Comparison of ENCODE assay signal across 1 cellular context in the genomic region with DNA sequence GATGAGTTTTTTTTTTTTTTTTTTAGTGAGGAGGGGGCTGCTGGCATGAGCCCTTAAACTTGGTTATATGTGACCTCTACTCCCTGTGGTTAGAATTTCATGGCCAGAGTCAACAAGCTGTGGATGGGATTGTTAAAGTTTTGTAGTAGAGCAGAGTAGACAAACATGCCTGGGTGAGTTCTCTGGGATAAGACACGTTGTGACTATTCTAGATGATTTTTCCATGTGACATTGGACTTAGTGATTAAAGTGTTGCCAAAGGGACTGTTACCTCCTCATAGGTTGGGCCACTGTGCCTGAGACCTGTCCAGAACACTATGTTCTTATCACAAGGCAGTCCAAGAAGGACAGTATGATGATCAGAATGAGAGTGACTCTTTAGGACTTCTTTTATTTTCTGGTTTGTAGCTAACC.
TF ChIP-seq lines count a peak whose summit lies in the region.

No MANE protein-coding gene starts in this region.

TF ChIP-seq in HepG2, 621 proteins besides CTCF, POLR2A, EP300 and RAD21 (continued from another document and continues in another):
- TF ChIP-seq, protein P1, sequence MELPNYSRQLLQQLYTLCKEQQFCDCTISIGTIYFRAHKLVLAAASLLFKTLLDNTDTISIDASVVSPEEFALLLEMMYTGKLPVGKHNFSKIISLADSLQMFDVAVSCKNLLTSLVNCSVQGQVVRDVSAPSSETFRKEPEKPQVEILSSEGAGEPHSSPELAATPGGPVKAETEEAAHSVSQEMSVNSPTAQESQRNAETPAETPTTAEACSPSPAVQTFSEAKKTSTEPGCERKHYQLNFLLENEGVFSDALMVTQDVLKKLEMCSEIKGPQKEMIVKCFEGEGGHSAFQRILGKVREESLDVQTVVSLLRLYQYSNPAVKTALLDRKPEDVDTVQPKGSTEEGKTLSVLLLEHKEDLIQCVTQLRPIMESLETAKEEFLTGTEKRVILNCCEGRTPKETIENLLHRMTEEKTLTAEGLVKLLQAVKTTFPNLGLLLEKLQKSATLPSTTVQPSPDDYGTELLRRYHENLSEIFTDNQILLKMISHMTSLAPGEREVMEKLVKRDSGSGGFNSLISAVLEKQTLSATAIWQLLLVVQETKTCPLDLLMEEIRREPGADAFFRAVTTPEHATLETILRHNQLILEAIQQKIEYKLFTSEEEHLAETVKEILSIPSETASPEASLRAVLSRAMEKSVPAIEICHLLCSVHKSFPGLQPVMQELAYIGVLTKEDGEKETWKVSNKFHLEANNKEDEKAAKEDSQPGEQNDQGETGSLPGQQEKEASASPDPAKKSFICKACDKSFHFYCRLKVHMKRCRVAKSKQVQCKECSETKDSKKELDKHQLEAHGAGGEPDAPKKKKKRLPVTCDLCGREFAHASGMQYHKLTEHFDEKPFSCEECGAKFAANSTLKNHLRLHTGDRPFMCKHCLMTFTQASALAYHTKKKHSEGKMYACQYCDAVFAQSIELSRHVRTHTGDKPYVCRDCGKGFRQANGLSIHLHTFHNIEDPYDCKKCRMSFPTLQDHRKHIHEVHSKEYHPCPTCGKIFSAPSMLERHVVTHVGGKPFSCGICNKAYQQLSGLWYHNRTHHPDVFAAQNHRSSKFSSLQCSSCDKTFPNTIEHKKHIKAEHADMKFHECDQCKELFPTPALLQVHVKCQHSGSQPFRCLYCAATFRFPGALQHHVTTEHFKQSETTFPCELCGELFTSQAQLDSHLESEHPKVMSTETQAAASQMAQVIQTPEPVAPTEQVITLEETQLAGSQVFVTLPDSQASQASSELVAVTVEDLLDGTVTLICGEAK (IDR thresholded peaks at IDR 0.05), result peak; percentile 60
- TF ChIP-seq, protein P1 (CRISPR knock-in tag; IDR thresholded peaks at IDR 0.05), result peak; percentile 57; the same call in 1 of the 2 replicates
- TF ChIP-seq U2AF1 (optimal IDR thresholded peaks at IDR 0.05; ENCODE audit: low read depth, low read length) (no peak), MYNN (CRISPR knock-in tag; IDR thresholded peaks at IDR 0.05; ENCODE audit: low read depth) (no peak), PPARG (CRISPR knock-in tag; conservative IDR thresholded peaks at IDR 0.05) (peak; percentile 74), NR2F2 (IDR thresholded peaks at IDR 0.05; ENCODE audit: borderline replicate concordance, low read depth) (peak; percentile 93), SNAPC2 (CRISPR knock-in tag; IDR thresholded peaks at IDR 0.05) (no peak), HDAC2 (CRISPR knock-in tag; IDR thresholded peaks at IDR 0.05) (peak; percentile 73), FOXK1 (CRISPR knock-in tag; IDR thresholded peaks at IDR 0.05; ENCODE audit: borderline replicate concordance, low read depth) (peak; percentile 44; the same call in 1 of the 2 replicates), RAD51 (IDR thresholded peaks at IDR 0.05; ENCODE audit: borderline replicate concordance) (no peak), SIX1 (CRISPR knock-in tag; IDR thresholded peaks at IDR 0.05; ENCODE audit: borderline replicate concordance) (peak; percentile 60; the same call in 1 of the 2 replicates), NBN (conservative IDR thresholded peaks at IDR 0.05) (no peak), FOXP1 (IDR thresholded peaks at IDR 0.05) (no peak), FOXP1 (CRISPR knock-in tag; IDR thresholded peaks at IDR 0.05) (peak; percentile 68), MIXL1 (CRISPR knock-in tag; IDR thresholded peaks at IDR 0.05) (peak; percentile 60; the same call in 1 of the 2 replicates), MED1 (CRISPR knock-in tag; IDR thresholded peaks at IDR 0.05) (peak; percentile 94), ZFP36 (IDR thresholded peaks at IDR 0.05; ENCODE audit: borderline replicate concordance, low read depth, low read length, partially characterized antibody) (no peak), CBX5 (CRISPR knock-in tag; IDR thresholded peaks at IDR 0.05; ENCODE audit: borderline replicate concordance) (no peak), MED8 (CRISPR knock-in tag; IDR thresholded peaks at IDR 0.05; ENCODE audit: insufficient replicate concordance) (peak; percentile 50), TBL1XR1 (IDR thresholded peaks at IDR 0.05; ENCODE audit: borderline replicate concordance, low read length, partially characterized antibody) (no peak), YEATS4 (CRISPR knock-in tag; IDR thresholded peaks at IDR 0.05; ENCODE audit: borderline replicate concordance) (peak; percentile 31; the same call in 1 of the 2 replicates), KLF9 (CRISPR knock-in tag; IDR thresholded peaks at IDR 0.05; ENCODE audit: low read depth) (0 out of 2 replicates have a peak, but pooled peaks have one; percentile 64), DMAP1 (CRISPR knock-in tag; IDR thresholded peaks at IDR 0.05) (0 out of 2 replicates have a peak, but pooled peaks have one; percentile 35), WIZ (CRISPR knock-in tag; IDR thresholded peaks at IDR 0.05) (no peak), ATF7 (IDR thresholded peaks at IDR 0.05) (no peak), ATF7 (CRISPR knock-in tag; IDR thresholded peaks at IDR 0.05) (no peak), SAP130 (CRISPR knock-in tag; IDR thresholded peaks at IDR 0.05; ENCODE audit: low read depth) (peak; percentile 71), POLR2AphosphoS2 (IDR thresholded peaks at IDR 0.05; ENCODE audit: low read depth, low read length) (no peak), ARNTL (CRISPR knock-in tag; IDR thresholded peaks at IDR 0.05) (peak; percentile 67; the same call in 1 of the 2 replicates), NFKBIZ (CRISPR knock-in tag; IDR thresholded peaks at IDR 0.05) (0 out of 2 replicates have a peak, but pooled peaks have one; percentile 26), ZBTB7A (CRISPR knock-in tag; IDR thresholded peaks at IDR 0.05) (peak; percentile 87; the same call in 1 of the 2 replicates)
- TF ChIP-seq, protein P2, sequence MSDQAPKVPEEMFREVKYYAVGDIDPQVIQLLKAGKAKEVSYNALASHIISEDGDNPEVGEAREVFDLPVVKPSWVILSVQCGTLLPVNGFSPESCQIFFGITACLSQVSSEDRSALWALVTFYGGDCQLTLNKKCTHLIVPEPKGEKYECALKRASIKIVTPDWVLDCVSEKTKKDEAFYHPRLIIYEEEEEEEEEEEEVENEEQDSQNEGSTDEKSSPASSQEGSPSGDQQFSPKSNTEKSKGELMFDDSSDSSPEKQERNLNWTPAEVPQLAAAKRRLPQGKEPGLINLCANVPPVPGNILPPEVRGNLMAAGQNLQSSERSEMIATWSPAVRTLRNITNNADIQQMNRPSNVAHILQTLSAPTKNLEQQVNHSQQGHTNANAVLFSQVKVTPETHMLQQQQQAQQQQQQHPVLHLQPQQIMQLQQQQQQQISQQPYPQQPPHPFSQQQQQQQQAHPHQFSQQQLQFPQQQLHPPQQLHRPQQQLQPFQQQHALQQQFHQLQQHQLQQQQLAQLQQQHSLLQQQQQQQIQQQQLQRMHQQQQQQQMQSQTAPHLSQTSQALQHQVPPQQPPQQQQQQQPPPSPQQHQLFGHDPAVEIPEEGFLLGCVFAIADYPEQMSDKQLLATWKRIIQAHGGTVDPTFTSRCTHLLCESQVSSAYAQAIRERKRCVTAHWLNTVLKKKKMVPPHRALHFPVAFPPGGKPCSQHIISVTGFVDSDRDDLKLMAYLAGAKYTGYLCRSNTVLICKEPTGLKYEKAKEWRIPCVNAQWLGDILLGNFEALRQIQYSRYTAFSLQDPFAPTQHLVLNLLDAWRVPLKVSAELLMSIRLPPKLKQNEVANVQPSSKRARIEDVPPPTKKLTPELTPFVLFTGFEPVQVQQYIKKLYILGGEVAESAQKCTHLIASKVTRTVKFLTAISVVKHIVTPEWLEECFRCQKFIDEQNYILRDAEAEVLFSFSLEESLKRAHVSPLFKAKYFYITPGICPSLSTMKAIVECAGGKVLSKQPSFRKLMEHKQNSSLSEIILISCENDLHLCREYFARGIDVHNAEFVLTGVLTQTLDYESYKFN (CRISPR knock-in tag; conservative IDR thresholded peaks at IDR 0.05), result peak; percentile 90
- TF ChIP-seq, protein P3, sequence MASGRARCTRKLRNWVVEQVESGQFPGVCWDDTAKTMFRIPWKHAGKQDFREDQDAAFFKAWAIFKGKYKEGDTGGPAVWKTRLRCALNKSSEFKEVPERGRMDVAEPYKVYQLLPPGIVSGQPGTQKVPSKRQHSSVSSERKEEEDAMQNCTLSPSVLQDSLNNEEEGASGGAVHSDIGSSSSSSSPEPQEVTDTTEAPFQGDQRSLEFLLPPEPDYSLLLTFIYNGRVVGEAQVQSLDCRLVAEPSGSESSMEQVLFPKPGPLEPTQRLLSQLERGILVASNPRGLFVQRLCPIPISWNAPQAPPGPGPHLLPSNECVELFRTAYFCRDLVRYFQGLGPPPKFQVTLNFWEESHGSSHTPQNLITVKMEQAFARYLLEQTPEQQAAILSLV (CRISPR knock-in tag; IDR thresholded peaks at IDR 0.05; ENCODE audit: borderline replicate concordance), result no peak
- TF ChIP-seq, protein P4, sequence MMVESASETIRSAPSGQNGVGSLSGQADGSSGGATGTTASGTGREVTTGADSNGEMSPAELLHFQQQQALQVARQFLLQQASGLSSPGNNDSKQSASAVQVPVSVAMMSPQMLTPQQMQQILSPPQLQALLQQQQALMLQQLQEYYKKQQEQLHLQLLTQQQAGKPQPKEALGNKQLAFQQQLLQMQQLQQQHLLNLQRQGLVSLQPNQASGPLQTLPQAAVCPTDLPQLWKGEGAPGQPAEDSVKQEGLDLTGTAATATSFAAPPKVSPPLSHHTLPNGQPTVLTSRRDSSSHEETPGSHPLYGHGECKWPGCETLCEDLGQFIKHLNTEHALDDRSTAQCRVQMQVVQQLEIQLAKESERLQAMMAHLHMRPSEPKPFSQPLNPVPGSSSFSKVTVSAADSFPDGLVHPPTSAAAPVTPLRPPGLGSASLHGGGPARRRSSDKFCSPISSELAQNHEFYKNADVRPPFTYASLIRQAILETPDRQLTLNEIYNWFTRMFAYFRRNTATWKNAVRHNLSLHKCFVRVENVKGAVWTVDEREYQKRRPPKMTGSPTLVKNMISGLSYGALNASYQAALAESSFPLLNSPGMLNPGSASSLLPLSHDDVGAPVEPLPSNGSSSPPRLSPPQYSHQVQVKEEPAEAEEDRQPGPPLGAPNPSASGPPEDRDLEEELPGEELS (CRISPR knock-in tag; IDR thresholded peaks at IDR 0.05), result peak; percentile 85
- TF ChIP-seq, protein P5, sequence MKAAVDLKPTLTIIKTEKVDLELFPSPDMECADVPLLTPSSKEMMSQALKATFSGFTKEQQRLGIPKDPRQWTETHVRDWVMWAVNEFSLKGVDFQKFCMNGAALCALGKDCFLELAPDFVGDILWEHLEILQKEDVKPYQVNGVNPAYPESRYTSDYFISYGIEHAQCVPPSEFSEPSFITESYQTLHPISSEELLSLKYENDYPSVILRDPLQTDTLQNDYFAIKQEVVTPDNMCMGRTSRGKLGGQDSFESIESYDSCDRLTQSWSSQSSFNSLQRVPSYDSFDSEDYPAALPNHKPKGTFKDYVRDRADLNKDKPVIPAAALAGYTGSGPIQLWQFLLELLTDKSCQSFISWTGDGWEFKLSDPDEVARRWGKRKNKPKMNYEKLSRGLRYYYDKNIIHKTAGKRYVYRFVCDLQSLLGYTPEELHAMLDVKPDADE (CRISPR knock-in tag; IDR thresholded peaks at IDR 0.05), result no peak
- TF ChIP-seq, protein P6, sequence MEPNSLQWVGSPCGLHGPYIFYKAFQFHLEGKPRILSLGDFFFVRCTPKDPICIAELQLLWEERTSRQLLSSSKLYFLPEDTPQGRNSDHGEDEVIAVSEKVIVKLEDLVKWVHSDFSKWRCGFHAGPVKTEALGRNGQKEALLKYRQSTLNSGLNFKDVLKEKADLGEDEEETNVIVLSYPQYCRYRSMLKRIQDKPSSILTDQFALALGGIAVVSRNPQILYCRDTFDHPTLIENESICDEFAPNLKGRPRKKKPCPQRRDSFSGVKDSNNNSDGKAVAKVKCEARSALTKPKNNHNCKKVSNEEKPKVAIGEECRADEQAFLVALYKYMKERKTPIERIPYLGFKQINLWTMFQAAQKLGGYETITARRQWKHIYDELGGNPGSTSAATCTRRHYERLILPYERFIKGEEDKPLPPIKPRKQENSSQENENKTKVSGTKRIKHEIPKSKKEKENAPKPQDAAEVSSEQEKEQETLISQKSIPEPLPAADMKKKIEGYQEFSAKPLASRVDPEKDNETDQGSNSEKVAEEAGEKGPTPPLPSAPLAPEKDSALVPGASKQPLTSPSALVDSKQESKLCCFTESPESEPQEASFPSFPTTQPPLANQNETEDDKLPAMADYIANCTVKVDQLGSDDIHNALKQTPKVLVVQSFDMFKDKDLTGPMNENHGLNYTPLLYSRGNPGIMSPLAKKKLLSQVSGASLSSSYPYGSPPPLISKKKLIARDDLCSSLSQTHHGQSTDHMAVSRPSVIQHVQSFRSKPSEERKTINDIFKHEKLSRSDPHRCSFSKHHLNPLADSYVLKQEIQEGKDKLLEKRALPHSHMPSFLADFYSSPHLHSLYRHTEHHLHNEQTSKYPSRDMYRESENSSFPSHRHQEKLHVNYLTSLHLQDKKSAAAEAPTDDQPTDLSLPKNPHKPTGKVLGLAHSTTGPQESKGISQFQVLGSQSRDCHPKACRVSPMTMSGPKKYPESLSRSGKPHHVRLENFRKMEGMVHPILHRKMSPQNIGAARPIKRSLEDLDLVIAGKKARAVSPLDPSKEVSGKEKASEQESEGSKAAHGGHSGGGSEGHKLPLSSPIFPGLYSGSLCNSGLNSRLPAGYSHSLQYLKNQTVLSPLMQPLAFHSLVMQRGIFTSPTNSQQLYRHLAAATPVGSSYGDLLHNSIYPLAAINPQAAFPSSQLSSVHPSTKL (CRISPR knock-in tag; IDR thresholded peaks at IDR 0.05), result peak; percentile 92
